ENCODE assay signal across 11 cellular contexts in genomic region chr11:9530020-9530628, GRCh38. TPM values are rescaled to one million over a fixed set of nuclear protein-coding genes. Genes with fewer than 3 reads are reported as not detected.
DNase-seq lines count a peak whose midpoint lies in the region; ATAC-seq, FAIRE-seq and TF ChIP-seq lines count a peak whose summit lies in the region.
"Had no signal": no experiment of that assay in that cellular context is flagged by ENCODE, and none has a peak within 500 bp of the region (broad histone marks: within the 10 kb centered on the region; RNA-seq: fewer than 3 reads in every experiment).

No MANE protein-coding gene starts in this region.

- WGBS in thyroid gland, 2 donors = 30 to 49% methylated on average over 9 of the region's 9 CpGs

- intact Hi-C loops in thyroid gland (cut with DNase I) (no loop called here), left colon (cut with DNase I, micrococcal nuclease) (loop anchor here in 1 of 2 donors (10.0 kb wide), 1 partner anchor 85 kb away; no protein-coding TSS in a partner anchor)

- TF ChIP-seq POLR2A in thyroid gland (IDR thresholded peaks at IDR 0.05) = peak in 1 of 2 donors; percentile 82

- H3K4me3 ChIP-seq in bronchial epithelial cell (ENCODE audit: low read depth, low read length) = no peak overlapping the region
- H3K4me3 ChIP-seq in muscle layer of colon (ENCODE audit: low read depth in 1 of 2, low read length in 2 of 2) = no peak overlapping the region
- H3K4me3 ChIP-seq in thyroid gland (replicated peaks in 1 of 3) = no peak overlapping the region

- H3K27ac ChIP-seq in muscle layer of colon (ENCODE audit: low read depth, low read length) (peak overlapping the region; percentile 55), thyroid gland (peak overlapping the region; percentile 92 to 95 (median 95))

- TF ChIP-seq CTCF in bronchial epithelial cell (IDR thresholded peaks at IDR 0.05; ENCODE audit: insufficient read depth, low read length, severe bottlenecking) (no peak), thyroid gland (IDR thresholded peaks at IDR 0.05) (no peak)

- peaks cover under 1% of the 10 kb centered on the region for H3K36me3 ChIP-seq in bronchial epithelial cell (ENCODE audit: control insufficient read depth, insufficient read depth, low read length)
- no peaks in the 10 kb centered on the region for H3K36me3 ChIP-seq in muscle layer of colon (ENCODE audit: insufficient read depth, low read length)
- no peaks in the 10 kb centered on the region for H3K36me3 ChIP-seq in thyroid gland

- peaks cover 28% of the 10 kb centered on the region for H3K4me1 ChIP-seq in muscle layer of colon (ENCODE audit: insufficient read depth, low read length)
- H3K4me1 ChIP-seq in thyroid gland = peaks cover 61 to 64% of the 10 kb centered on the region in 2 donors

- peak; percentile 40 for DNase-seq in NCI-H82 (lab: John Stamatoyannopoulos, UW)
- no peak for DNase-seq in NCI-H82 treated with DMSO at 0.1 percent for 48 hours (lab: John Stamatoyannopoulos, UW; ENCODE audit: unreplicated experiment)
- DNase-seq in bronchial epithelial cell (ENCODE audit: low read depth) = peak; percentile 52
- DNase-seq in thyroid gland = peak; percentile 86 to 87
- no peak for DNase-seq in NCI-H2029 (lab: John Stamatoyannopoulos, UW)
- no peak for DNase-seq in D341Med (ENCODE audit: low spot score)
- DNase-seq in left colon = no peak
- DNase-seq: NCI-H526 treated with DMSO at 0.1 percent for 48 hours, retina had no signal

- H3K9me3 ChIP-seq in muscle layer of colon (ENCODE audit: low read length) (no peaks in the 10 kb centered on the region), thyroid gland (no peaks in the 10 kb centered on the region)

- ATAC-seq in left colon = no peak
- ATAC-seq: activated naive CD4-positive, alpha-beta T cell treated with anti-CD3 and anti-CD28 coated beads, Interleukin-2, amount 50 U/mL, for 72 hours had no signal

- FAIRE-seq in bronchial epithelial cell (lab: Jason Lieb, UNC) = no peak

- H3K27me3 ChIP-seq in bronchial epithelial cell (ENCODE audit: control insufficient read depth, insufficient read depth, low read length) (no peaks in the 10 kb centered on the region), muscle layer of colon (ENCODE audit: control insufficient read depth in 1 of 2, insufficient read depth in 2 of 2, low read length in 2 of 2) (no peaks in the 10 kb centered on the region), thyroid gland (no peaks in the 10 kb centered on the region)

- H3K9ac ChIP-seq in muscle layer of colon (ENCODE audit: low read length) = no peak overlapping the region

RNA-seq across cellular contexts. Expression of gene WEE1, which starts 43.3 kb away (rescaled TPM):
- total RNA-seq in bronchial epithelial cell = 14.6 and 15.8 TPM in 2 replicates
- total RNA-seq in thyroid gland = 10 to 100 TPM; 29.6 to 35.6 (median 32.5) TPM
- total RNA-seq in left colon = 10 to 100 TPM; 16.1 to 23.9 TPM

Comparison
In these comparisons a context has a peak if more than half of its experiments do, and no peak if none do; other contexts are left out.
1. DNase-seq: peak in NCI-H82 (single experiment), bronchial epithelial cell (single experiment) and thyroid gland (2 of 2); none in NCI-H82 treated with DMSO at 0.1 percent for 48 hours (single experiment), NCI-H2029 (single experiment), D341Med (single experiment) and left colon (0 of 2).